In the genomic region with DNA sequence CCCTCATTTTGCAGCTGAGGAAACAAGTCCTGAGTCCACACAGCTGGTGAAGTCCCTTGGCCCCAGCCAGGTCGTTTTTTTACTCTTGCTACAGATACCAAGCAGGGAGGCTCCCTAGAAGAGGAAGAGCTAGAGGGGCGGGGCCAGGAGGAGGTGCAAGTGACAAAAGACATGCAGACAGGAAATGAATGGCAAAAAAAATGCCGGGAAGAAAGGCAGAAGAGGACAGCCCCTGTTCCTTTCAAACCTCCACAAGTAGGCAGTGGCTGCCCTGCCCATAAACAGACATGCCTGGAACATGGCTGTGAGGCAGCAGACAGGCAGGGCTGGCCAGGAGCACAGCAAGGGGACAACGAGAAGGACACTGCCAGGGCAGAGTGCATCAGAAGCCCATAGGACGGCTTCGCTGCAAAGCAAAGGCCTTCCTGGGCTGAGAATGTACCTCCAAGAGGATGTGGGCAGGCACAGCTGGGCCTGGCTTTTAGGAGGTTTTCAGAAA, we compare ENCODE assay signal across 9 cellular contexts.
A peak's percentile ranks its signal among the peaks of the same experiment; 100 is the strongest.
DNase-seq lines count a peak whose midpoint lies in the region; ATAC-seq and TF ChIP-seq lines count a peak whose summit lies in the region.
"Had no signal": no experiment of that assay in that cellular context is flagged by ENCODE, and none has a peak within 500 bp of the region (broad histone marks: within the 10 kb centered on the region; RNA-seq: fewer than 3 reads in every experiment).

No MANE protein-coding gene starts in this region.

- POLR2A ChIA-PET in CD8-positive, alpha-beta T cell (lab: Charles Lee): no interaction called here

- H3K4me3 ChIP-seq in BLaER1 treated with 17β-estradiol and CSF1 and Interleukin-3, amounts not matched to agents 10 nM and 100 nM: peak overlapping the region in 1 of 10 experiments; percentile 26; a peak in 1 of 20 replicates
- H3K4me3 ChIP-seq in CD8-positive, alpha-beta T cell (ENCODE audit: low read depth, low read length): no peak overlapping the region

- no peak overlapping the region for H3K27ac Mint-ChIP-seq in chondrocyte (ENCODE audit: unreplicated experiment)
- H3K27ac Mint-ChIP-seq in CD8-positive, alpha-beta T cell: no peak overlapping the region

- peak; percentile 35 to 66 for ATAC-seq in left cardiac atrium
- ATAC-seq in GM19467 (IDR thresholded peaks at IDR 0.05; ENCODE audit: unreplicated experiment): no peak
- no peak for ATAC-seq in CD8-positive, alpha-beta T cell

- peaks cover 1% of the 10 kb centered on the region for H3K36me3 Mint-ChIP-seq in chondrocyte (ENCODE audit: low read depth)
- H3K36me3 Mint-ChIP-seq in CD8-positive, alpha-beta T cell: no peaks in the 10 kb centered on the region

- peak overlapping the region in 5 of 11 experiments; percentile 15 to 52 (median 31); a peak in 3 of 22 replicates for H3K9ac ChIP-seq in BLaER1 treated with 17β-estradiol and CSF1 and Interleukin-3, amounts not matched to agents 10 nM and 100 nM

- no peaks in the 10 kb centered on the region for H3K27me3 ChIP-seq in BLaER1 treated with 17β-estradiol and CSF1 and Interleukin-3, amounts not matched to agents 10 nM and 100 nM
- H3K27me3 ChIP-seq in CD8-positive, alpha-beta T cell (ENCODE audit: insufficient read depth, low read length): no peaks in the 10 kb centered on the region

- H3K9me3 ChIP-seq in BLaER1 treated with 17β-estradiol and CSF1 and Interleukin-3, amounts not matched to agents 10 nM and 100 nM (replicated peaks in 1 of 11): no peaks in the 10 kb centered on the region
- no peaks in the 10 kb centered on the region for H3K9me3 ChIP-seq in CD8-positive, alpha-beta T cell (ENCODE audit: low read length)

- peaks cover 2% of the 10 kb centered on the region for H3K27me3 Mint-ChIP-seq in chondrocyte (ENCODE audit: low read depth)
- no peaks in the 10 kb centered on the region for H3K27me3 Mint-ChIP-seq in CD8-positive, alpha-beta T cell (ENCODE audit: low read depth)

- peak; percentile 4 for DNase-seq in HK-2 (ENCODE audit: unreplicated experiment)
- DNase-seq in SHP77 treated with DMSO at 0.1 percent for 48 hours (lab: John Stamatoyannopoulos, UW): peak; percentile 90
- DNase-seq in left cardiac atrium: peak; percentile 55
- no peak for DNase-seq in chondrocyte (ENCODE audit: low spot score)
- DNase-seq in CD8-positive, alpha-beta T cell: no peak
- no peak for DNase-seq in caudate nucleus (lab: John Stamatoyannopoulos, UW)
- DNase-seq: activated T-cell treated with anti-CD3 and anti-CD28 coated beads, Interleukin-2, amount 50 U/mL, for 1 hour had no signal

- H3K4me1 Mint-ChIP-seq in chondrocyte (ENCODE audit: low read depth): peaks cover 9% of the 10 kb centered on the region
- peaks cover 1% of the 10 kb centered on the region for H3K4me1 Mint-ChIP-seq in CD8-positive, alpha-beta T cell (ENCODE audit: low read depth)

- H3K4me1 ChIP-seq in BLaER1 treated with 17β-estradiol and CSF1 and Interleukin-3, amounts not matched to agents 10 nM and 100 nM: peaks cover 8 to 29% (median 16%) of the 10 kb centered on the region in 10 experiments
- H3K4me1 ChIP-seq in CD8-positive, alpha-beta T cell (ENCODE audit: insufficient read depth, low read length): no peaks in the 10 kb centered on the region

- intact Hi-C loops in left cardiac atrium (cut with DNase I): no loop called here
- intact Hi-C loops in CD8-positive, alpha-beta T cell (cut with DNase I, micrococcal nuclease): no loop called here

- CTCF ChIA-PET in CD8-positive, alpha-beta T cell (lab: Charles Lee): no interaction called here

- no peaks in the 10 kb centered on the region for H3K9me3 Mint-ChIP-seq in chondrocyte (ENCODE audit: low read depth)
- H3K9me3 Mint-ChIP-seq in CD8-positive, alpha-beta T cell: no peaks in the 10 kb centered on the region

- no peaks in the 10 kb centered on the region for H4K20me1 ChIP-seq in BLaER1 treated with 17β-estradiol and CSF1 and Interleukin-3, amounts not matched to agents 10 nM and 100 nM

- peak overlapping the region in 9 of 11 experiments; percentile 25 to 81 (median 51); a peak in 13 of 22 replicates for H3K27ac ChIP-seq in BLaER1 treated with 17β-estradiol and CSF1 and Interleukin-3, amounts not matched to agents 10 nM and 100 nM
- H3K27ac ChIP-seq in CD8-positive, alpha-beta T cell (ENCODE audit: low read depth, low read length): no peak overlapping the region
- no peak overlapping the region for H3K27ac ChIP-seq in caudate nucleus (ENCODE audit: low read depth, low read length)

- H3K4me2 ChIP-seq in BLaER1 treated with 17β-estradiol and CSF1 and Interleukin-3, amounts not matched to agents 10 nM and 100 nM: peak overlapping the region; percentile 27 to 82 (median 67); a peak in 21 of 22 replicates

- no peak overlapping the region for H3K4me3 Mint-ChIP-seq in chondrocyte (ENCODE audit: unreplicated experiment)
- H3K4me3 Mint-ChIP-seq in CD8-positive, alpha-beta T cell: no peak overlapping the region

- H3K36me3 ChIP-seq in BLaER1 treated with 17β-estradiol and CSF1 and Interleukin-3, amounts not matched to agents 10 nM and 100 nM: no peaks in the 10 kb centered on the region
- no peaks in the 10 kb centered on the region for H3K36me3 ChIP-seq in CD8-positive, alpha-beta T cell (ENCODE audit: insufficient read depth, low read length)

- no peak for TF ChIP-seq CTCF in chondrocyte (IDR thresholded peaks at IDR 0.05)
- TF ChIP-seq CTCF in CD8-positive, alpha-beta T cell (IDR thresholded peaks at IDR 0.05): no peak

Comparison
In these comparisons a context has a peak if more than half of its experiments do, and no peak if none do; other contexts are left out.
1. H3K27ac ChIP-seq: peak in BLaER1 treated with 17β-estradiol and CSF1 and Interleukin-3, amounts not matched to agents 10 nM and 100 nM (9 of 11); none in CD8-positive, alpha-beta T cell (single experiment) and caudate nucleus (single experiment).
2. DNase-seq: peak in HK-2 (single experiment), SHP77 treated with DMSO at 0.1 percent for 48 hours (single experiment) and left cardiac atrium (single experiment); none in chondrocyte (single experiment), CD8-positive, alpha-beta T cell (0 of 7) and caudate nucleus (0 of 61).
3. ATAC-seq: peak in left cardiac atrium (2 of 2); none in GM19467 (single experiment) and CD8-positive, alpha-beta T cell (single experiment).